17 cellular contexts compared by ENCODE assay signal in the genomic region with DNA sequence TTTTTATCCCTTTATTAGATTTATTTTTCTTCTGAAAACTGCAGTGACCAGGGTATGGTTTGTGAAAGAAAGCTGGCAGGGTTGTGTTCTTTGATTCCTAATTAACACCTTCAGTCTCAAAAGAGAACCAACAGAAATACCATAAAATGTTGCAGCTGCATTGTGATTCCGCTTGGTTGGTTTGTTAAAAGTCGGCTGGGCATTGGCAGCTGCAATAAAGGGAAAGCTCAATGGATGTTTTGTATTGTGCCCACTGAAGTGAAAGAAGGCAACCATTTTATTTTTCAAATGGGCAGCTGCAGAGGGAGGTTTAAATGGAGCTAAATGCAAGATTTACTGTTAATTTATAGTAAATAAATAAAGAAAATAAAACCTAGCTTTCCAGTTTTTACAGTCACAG. TPM values are rescaled to one million over a fixed set of nuclear protein-coding genes. Genes with fewer than 3 reads are reported as not detected.
DNase-seq lines count a peak whose midpoint lies in the region; ATAC-seq and TF ChIP-seq lines count a peak whose summit lies in the region.
"Had no signal": no experiment of that assay in that cellular context is flagged by ENCODE, and none has a peak within 500 bp of the region (broad histone marks: within the 10 kb centered on the region; RNA-seq: fewer than 3 reads in every experiment).

No MANE protein-coding gene starts in this region.

- H3K9me3 ChIP-seq in ectodermal cell (ENCODE audit: control insufficient read depth, low read length) (no peaks in the 10 kb centered on the region), mucosa of descending colon (no peaks in the 10 kb centered on the region)
- H3K9me3 ChIP-seq: SJCRH30 had no signal

- WGBS in ectodermal cell, 2 experiments, result 26 to 39% methylated on average over 2 of the region's 2 CpGs

- H3K4me3 ChIP-seq in ectodermal cell (ENCODE audit: insufficient read depth, low read depth, low read length), result no peak overlapping the region
- no peak overlapping the region for H3K4me3 ChIP-seq in mucosa of descending colon
- H3K4me3 ChIP-seq: K562, SJCRH30 had no signal

- H3K27me3 ChIP-seq in ectodermal cell (ENCODE audit: control insufficient read depth, insufficient read depth, low read length, poor library complexity, severe bottlenecking), result no peaks in the 10 kb centered on the region
- H3K27me3 ChIP-seq: SJCRH30 had no signal

- no peak for ATAC-seq in GM18517 (IDR thresholded peaks at IDR 0.05; ENCODE audit: unreplicated experiment)
- ATAC-seq in mucosa of descending colon, result no peak
- ATAC-seq: activated naive CD4-positive, alpha-beta T cell treated with anti-CD3 and anti-CD28 coated beads, Interleukin-2, amount 50 U/mL, for 72 hours; K562 had no signal

- H3K4me1 ChIP-seq in ectodermal cell (ENCODE audit: control insufficient read depth, insufficient read depth, low read length) (peaks cover 29% of the 10 kb centered on the region), mucosa of descending colon (ENCODE audit: low read depth) (no peaks in the 10 kb centered on the region)
- H3K4me1 ChIP-seq: SJCRH30 had no signal

- intact Hi-C loops in mucosa of descending colon (cut with DNase I, micrococcal nuclease), result no loop called here

- peak overlapping the region; percentile 50 for H3K27ac ChIP-seq in ectodermal cell (ENCODE audit: insufficient read depth, low read depth, low read length, poor library complexity, severe bottlenecking)
- H3K27ac ChIP-seq: SJCRH30 had no signal

- DNase-seq in NCI-H1105 treated with DMSO at 0.1 percent for 48 hours (lab: John Stamatoyannopoulos, UW) (peak; percentile 91), NCI-H345 (lab: John Stamatoyannopoulos, UW) (peak; percentile 86), renal cortical epithelial cell (ENCODE audit: low read depth) (peak; percentile 42), HK-2 (ENCODE audit: unreplicated experiment) (no peak), mucosa of descending colon (no peak)
- DNase-seq: activated CD4-positive, alpha-beta T cell treated with anti-CD3 and anti-CD28 coated beads for 4 hours; DMS79; effector memory CD4-positive, alpha-beta T cell; naive B cell; NCI-H146 had no signal

- no peaks in the 10 kb centered on the region for H3K36me3 ChIP-seq in ectodermal cell (ENCODE audit: control insufficient read depth, insufficient read depth, low read length)
- H3K36me3 ChIP-seq in mucosa of descending colon (ENCODE audit: low read depth), result no peaks in the 10 kb centered on the region
- H3K36me3 ChIP-seq: SJCRH30 had no signal

- no peak for TF ChIP-seq CTCF in mucosa of descending colon (IDR thresholded peaks at IDR 0.05)

RNA-seq across cellular contexts. Expression of a gene that starts 16.7 kb away (rescaled TPM):
- 0.98 TPM for polyA plus RNA-seq in ectodermal cell (2013, experiment 1 of 4)
- 0.84 TPM for polyA plus RNA-seq in ectodermal cell (2013, experiment 2 of 4)
- polyA plus RNA-seq in ectodermal cell (2013, experiment 3 of 4), result 1.0 TPM
- polyA plus RNA-seq in ectodermal cell (2013, experiment 4 of 4), result 1.2 TPM
- 0.05 TPM in 1 of 2 replicates, not detected in the other for total RNA-seq in renal cortical epithelial cell
- 1 to 10 TPM; 1.5 to 6.7 (median 4.4) TPM for total RNA-seq in mucosa of descending colon
- total RNA-seq: activated naive CD4-positive, alpha-beta T cell treated with anti-CD3 and anti-CD28 coated beads, Interleukin-2, amount 50 U/mL, for 72 hours; bronchial epithelial cell; K562; pulmonary artery endothelial cell had no signal
- polyA plus RNA-seq: K562 had no signal

Comparison
In these comparisons a context has a peak if more than half of its experiments do, and no peak if none do; other contexts are left out.
1. DNase-seq: peak in NCI-H1105 treated with DMSO at 0.1 percent for 48 hours (single experiment), NCI-H345 (single experiment) and renal cortical epithelial cell (single experiment); none in HK-2 (single experiment) and mucosa of descending colon (0 of 3).